In the genomic region with DNA sequence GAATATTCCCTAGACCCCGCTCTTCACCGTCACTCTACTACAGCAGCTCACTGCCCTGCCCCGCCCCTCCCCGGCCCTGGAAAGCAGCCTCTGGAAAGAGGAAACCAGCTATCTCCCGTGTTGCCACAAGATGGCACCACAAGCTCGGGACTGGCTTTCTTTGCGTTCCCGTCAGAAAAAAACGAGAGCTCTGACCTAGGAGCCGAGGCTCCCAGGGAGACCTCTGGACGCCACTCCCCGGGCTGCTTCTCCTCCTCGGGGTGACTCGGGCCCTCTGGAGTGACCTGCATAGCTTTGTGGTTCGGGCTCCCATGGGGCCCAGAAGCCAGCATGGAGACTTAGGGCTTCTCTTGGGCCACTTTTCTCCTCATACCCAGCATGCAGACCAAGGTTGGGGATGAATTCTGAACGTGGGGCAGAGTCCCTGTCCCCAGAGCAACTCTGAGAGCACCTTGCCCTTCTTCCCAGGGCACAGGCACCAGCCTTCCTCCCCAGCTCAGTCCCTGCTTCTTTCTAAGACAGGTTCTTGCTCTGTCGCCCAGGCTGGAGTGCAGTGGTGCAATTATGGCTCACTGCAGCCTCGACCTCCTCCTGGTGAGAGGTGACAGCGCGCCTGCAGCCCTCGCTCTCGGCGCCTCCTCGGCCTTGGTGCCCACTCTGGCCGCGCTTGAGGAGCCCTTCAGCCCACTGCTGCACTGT, we compare ENCODE assay signal across 1 cellular context.
TF ChIP-seq lines count a peak whose summit lies in the region.

No MANE protein-coding gene starts in this region.

TF ChIP-seq in SK-N-SH, 30 proteins besides CTCF, POLR2A, EP300 and RAD21:
- TF ChIP-seq RCOR1 (IDR thresholded peaks at IDR 0.05; ENCODE audit: low read length): no peak
- TF ChIP-seq GABPA (IDR thresholded peaks at IDR 0.05; ENCODE audit: low read depth): no peak
- TF ChIP-seq RFX5 (IDR thresholded peaks at IDR 0.05; ENCODE audit: low read length): 0 out of 2 replicates have a peak, but pooled peaks have one; percentile 17
- TF ChIP-seq, protein P1, sequence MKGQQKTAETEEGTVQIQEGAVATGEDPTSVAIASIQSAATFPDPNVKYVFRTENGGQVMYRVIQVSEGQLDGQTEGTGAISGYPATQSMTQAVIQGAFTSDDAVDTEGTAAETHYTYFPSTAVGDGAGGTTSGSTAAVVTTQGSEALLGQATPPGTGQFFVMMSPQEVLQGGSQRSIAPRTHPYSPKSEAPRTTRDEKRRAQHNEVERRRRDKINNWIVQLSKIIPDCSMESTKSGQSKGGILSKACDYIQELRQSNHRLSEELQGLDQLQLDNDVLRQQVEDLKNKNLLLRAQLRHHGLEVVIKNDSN (IDR thresholded peaks at IDR 0.05; ENCODE audit: borderline replicate concordance, low read depth): no peak
- TF ChIP-seq YY1 (IDR thresholded peaks at IDR 0.05; ENCODE audit: low read depth): no peak
- TF ChIP-seq CHD2 (IDR thresholded peaks at IDR 0.05; ENCODE audit: low read length, partially characterized antibody): peak; percentile 39
- TF ChIP-seq SMC3 (IDR thresholded peaks at IDR 0.05; ENCODE audit: low read depth, low read length): peak; percentile 94
